Comparison of ENCODE assay signal across 21 cellular contexts in the genomic region with DNA sequence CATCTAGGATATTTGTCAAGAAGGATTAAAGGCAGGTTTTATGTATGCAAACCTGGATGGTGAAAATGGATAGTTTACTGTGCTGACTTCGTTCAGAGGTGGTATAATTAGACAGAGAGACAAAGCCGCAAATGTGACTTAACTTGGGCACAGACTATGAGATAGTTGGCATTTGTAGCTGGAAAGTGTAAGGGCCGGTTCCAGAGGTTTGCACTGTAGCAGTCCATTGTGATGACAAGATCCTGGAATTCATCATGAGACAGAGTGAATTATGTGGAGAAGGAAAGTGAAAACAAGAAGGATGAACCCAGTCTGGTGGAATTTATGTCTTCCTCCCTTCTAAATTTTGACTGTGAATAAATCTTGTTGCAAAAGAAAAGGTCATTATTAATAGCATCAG.
"Had no signal": no experiment of that assay in that cellular context is flagged by ENCODE, and none has a peak within 500 bp of the region (broad histone marks: within the 10 kb centered on the region; RNA-seq: fewer than 3 reads in every experiment).

No MANE protein-coding gene starts in this region.

- H3K27me3 ChIP-seq: dorsolateral prefrontal cortex, esophagus muscularis mucosa, foreskin keratinocyte, gastroesophageal sphincter, left lung had no signal

- H3K9me3 ChIP-seq: esophagus muscularis mucosa, gastroesophageal sphincter, lower lobe of right lung had no signal

- FAIRE-seq: endothelial cell of umbilical vein, islet of Langerhans, keratinocyte had no signal

- ATAC-seq: foreskin keratinocyte, gastroesophageal sphincter, left colon, left lung, left ventricle myocardium superior, lower lobe of right lung had no signal

- H3K4me1 ChIP-seq: esophagus muscularis mucosa, foreskin keratinocyte, gastroesophageal sphincter, heart right ventricle, left lung, lower lobe of right lung had no signal

- DNase-seq: dermis blood vessel endothelial cell; dorsolateral prefrontal cortex; effector CD4-positive, alpha-beta T cell; effector memory CD4-positive, alpha-beta T cell; foreskin keratinocyte; glutamatergic neuron; head of caudate nucleus; heart right ventricle; hippocampal formation; left colon; left lung; left ventricle myocardium superior; lower lobe of right lung; mesendoderm; midbrain had no signal

- H3K36me3 ChIP-seq: esophagus muscularis mucosa, gastroesophageal sphincter, heart right ventricle, left lung, lower lobe of right lung had no signal

- H3K4me3 ChIP-seq: coronary artery, dorsolateral prefrontal cortex, esophagus muscularis mucosa, gastroesophageal sphincter, heart right ventricle, left lung, lower lobe of right lung had no signal

- H3K27ac ChIP-seq: coronary artery, dorsolateral prefrontal cortex, esophagus muscularis mucosa, foreskin keratinocyte, gastroesophageal sphincter, heart right ventricle, left lung, lower lobe of right lung had no signal
